ENCODE assay signal across 1 cellular context in the genomic region with DNA sequence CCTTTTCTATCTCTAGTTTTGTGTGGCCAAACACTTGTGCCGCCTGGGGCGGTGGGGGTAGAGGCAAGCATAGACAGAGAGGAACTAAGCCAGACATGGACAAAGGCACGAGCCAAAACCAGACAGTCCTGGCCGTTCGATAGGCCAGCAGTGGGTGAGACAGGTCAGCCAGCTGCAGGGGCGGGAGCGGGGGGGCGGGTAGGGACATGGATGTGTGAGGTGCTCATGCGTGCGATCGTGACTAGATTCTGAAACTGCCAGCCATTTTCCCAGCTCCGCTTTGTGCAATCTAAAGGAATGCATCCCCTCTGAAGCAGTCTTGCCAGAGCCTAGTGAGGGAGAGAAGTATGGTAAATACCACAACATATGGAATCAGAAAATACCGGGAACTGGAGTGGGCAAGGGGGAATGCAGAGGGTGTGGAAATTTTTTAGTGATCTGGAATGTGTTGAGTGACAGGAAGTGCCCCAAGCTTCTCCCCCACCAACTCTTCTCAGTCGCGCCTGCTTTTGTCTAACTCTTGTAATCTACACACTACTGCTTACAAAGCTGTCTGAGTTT.
A peak's percentile ranks its signal among the peaks of the same experiment; 100 is the strongest.
TF ChIP-seq lines count a peak whose summit lies in the region.

No MANE protein-coding gene starts in this region.

TF ChIP-seq in HepG2, 621 proteins besides CTCF, POLR2A, EP300 and RAD21 (continued from another document and continues in another):
- TF ChIP-seq PRDM4 (CRISPR knock-in tag; IDR thresholded peaks at IDR 0.05; ENCODE audit: borderline replicate concordance) (no peak), NBN (conservative IDR thresholded peaks at IDR 0.05) (no peak), ATF6 (CRISPR knock-in tag; conservative IDR thresholded peaks at IDR 0.05) (no peak), AKNA (CRISPR knock-in tag; IDR thresholded peaks at IDR 0.05; ENCODE audit: borderline replicate concordance) (no peak), KDM2A (CRISPR knock-in tag; IDR thresholded peaks at IDR 0.05; ENCODE audit: borderline replicate concordance, low read depth) (peak; percentile 44; the same call in 1 of the 2 replicates), JDP2 (CRISPR knock-in tag; IDR thresholded peaks at IDR 0.05; ENCODE audit: borderline replicate concordance) (no peak), HOXA7 (CRISPR knock-in tag; IDR thresholded peaks at IDR 0.05) (no peak), NR2C2 (CRISPR knock-in tag; IDR thresholded peaks at IDR 0.05; ENCODE audit: borderline replicate concordance) (0 out of 2 replicates have a peak, but pooled peaks have one; percentile 15), FOXO4 (CRISPR knock-in tag; conservative IDR thresholded peaks at IDR 0.05) (no peak), ZNF230 (CRISPR knock-in tag; IDR thresholded peaks at IDR 0.05) (no peak), ZNF549 (CRISPR knock-in tag; IDR thresholded peaks at IDR 0.05) (no peak), ZFP37 (CRISPR knock-in tag; IDR thresholded peaks at IDR 0.05; ENCODE audit: borderline replicate concordance) (0 out of 2 replicates have a peak, but pooled peaks have one; percentile 57), ZNF207 (IDR thresholded peaks at IDR 0.05; ENCODE audit: borderline replicate concordance) (no peak), DNMT1 (CRISPR knock-in tag; IDR thresholded peaks at IDR 0.05) (no peak), FOXK1 (CRISPR knock-in tag; IDR thresholded peaks at IDR 0.05; ENCODE audit: borderline replicate concordance, low read depth) (peak; percentile 37; the same call in 1 of the 2 replicates), SMARCE1 (IDR thresholded peaks at IDR 0.05; ENCODE audit: borderline replicate concordance) (no peak), TGIF2 (CRISPR knock-in tag; IDR thresholded peaks at IDR 0.05) (peak; percentile 57; the same call in 1 of the 2 replicates), ZNF33B (CRISPR knock-in tag; IDR thresholded peaks at IDR 0.05) (no peak), ZNF543 (CRISPR knock-in tag; IDR thresholded peaks at IDR 0.05) (0 out of 2 replicates have a peak, but pooled peaks have one; percentile 21), TOPORS (CRISPR knock-in tag; IDR thresholded peaks at IDR 0.05) (no peak), SOX5 (CRISPR knock-in tag; IDR thresholded peaks at IDR 0.05; ENCODE audit: borderline replicate concordance) (peak; percentile 46; the same call in 1 of the 2 replicates), NFE2 (CRISPR knock-in tag; IDR thresholded peaks at IDR 0.05) (no peak), ZNF773 (CRISPR knock-in tag; IDR thresholded peaks at IDR 0.05; ENCODE audit: borderline replicate concordance) (no peak), HMGXB3 (CRISPR knock-in tag; IDR thresholded peaks at IDR 0.05; ENCODE audit: borderline replicate concordance) (no peak), CEBPB (IDR thresholded peaks at IDR 0.05; ENCODE audit: borderline replicate concordance, low read depth, low read length) (peak; percentile 85; the same call in 1 of the 2 replicates), ZNF12 (CRISPR knock-in tag; IDR thresholded peaks at IDR 0.05) (0 out of 2 replicates have a peak, but pooled peaks have one; percentile 39), ZNF605 (CRISPR knock-in tag; IDR thresholded peaks at IDR 0.05) (no peak), REL (CRISPR knock-in tag; conservative IDR thresholded peaks at IDR 0.05) (no peak), ATAD3A (CRISPR knock-in tag; IDR thresholded peaks at IDR 0.05) (no peak)
- TF ChIP-seq, protein P1, sequence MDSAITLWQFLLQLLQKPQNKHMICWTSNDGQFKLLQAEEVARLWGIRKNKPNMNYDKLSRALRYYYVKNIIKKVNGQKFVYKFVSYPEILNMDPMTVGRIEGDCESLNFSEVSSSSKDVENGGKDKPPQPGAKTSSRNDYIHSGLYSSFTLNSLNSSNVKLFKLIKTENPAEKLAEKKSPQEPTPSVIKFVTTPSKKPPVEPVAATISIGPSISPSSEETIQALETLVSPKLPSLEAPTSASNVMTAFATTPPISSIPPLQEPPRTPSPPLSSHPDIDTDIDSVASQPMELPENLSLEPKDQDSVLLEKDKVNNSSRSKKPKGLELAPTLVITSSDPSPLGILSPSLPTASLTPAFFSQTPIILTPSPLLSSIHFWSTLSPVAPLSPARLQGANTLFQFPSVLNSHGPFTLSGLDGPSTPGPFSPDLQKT (CRISPR knock-in tag; IDR thresholded peaks at IDR 0.05; ENCODE audit: borderline replicate concordance), result no peak
- TF ChIP-seq, protein P2, sequence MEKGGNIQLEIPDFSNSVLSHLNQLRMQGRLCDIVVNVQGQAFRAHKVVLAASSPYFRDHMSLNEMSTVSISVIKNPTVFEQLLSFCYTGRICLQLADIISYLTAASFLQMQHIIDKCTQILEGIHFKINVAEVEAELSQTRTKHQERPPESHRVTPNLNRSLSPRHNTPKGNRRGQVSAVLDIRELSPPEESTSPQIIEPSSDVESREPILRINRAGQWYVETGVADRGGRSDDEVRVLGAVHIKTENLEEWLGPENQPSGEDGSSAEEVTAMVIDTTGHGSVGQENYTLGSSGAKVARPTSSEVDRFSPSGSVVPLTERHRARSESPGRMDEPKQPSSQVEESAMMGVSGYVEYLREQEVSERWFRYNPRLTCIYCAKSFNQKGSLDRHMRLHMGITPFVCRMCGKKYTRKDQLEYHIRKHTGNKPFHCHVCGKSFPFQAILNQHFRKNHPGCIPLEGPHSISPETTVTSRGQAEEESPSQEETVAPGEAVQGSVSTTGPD (CRISPR knock-in tag; IDR thresholded peaks at IDR 0.05), result peak; percentile 82; the same call in 1 of the 2 replicates
- TF ChIP-seq, protein P3, sequence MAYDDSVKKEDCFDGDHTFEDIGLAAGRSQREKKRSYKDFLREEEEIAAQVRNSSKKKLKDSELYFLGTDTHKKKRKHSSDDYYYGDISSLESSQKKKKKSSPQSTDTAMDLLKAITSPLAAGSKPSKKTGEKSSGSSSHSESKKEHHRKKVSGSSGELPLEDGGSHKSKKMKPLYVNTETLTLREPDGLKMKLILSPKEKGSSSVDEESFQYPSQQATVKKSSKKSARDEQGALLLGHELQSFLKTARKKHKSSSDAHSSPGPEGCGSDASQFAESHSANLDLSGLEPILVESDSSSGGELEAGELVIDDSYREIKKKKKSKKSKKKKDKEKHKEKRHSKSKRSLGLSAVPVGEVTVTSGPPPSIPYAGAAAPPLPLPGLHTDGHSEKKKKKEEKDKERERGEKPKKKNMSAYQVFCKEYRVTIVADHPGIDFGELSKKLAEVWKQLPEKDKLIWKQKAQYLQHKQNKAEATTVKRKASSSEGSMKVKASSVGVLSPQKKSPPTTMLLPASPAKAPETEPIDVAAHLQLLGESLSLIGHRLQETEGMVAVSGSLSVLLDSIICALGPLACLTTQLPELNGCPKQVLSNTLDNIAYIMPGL (CRISPR knock-in tag; IDR thresholded peaks at IDR 0.05; ENCODE audit: borderline replicate concordance in 1 of 2, low read depth in 1 of 2), result 0 out of 4 replicates have a peak, but pooled peaks of 1 of the 2 experiments have one; percentile 41
